ENCODE assay signal across 13 cellular contexts in the genomic region with DNA sequence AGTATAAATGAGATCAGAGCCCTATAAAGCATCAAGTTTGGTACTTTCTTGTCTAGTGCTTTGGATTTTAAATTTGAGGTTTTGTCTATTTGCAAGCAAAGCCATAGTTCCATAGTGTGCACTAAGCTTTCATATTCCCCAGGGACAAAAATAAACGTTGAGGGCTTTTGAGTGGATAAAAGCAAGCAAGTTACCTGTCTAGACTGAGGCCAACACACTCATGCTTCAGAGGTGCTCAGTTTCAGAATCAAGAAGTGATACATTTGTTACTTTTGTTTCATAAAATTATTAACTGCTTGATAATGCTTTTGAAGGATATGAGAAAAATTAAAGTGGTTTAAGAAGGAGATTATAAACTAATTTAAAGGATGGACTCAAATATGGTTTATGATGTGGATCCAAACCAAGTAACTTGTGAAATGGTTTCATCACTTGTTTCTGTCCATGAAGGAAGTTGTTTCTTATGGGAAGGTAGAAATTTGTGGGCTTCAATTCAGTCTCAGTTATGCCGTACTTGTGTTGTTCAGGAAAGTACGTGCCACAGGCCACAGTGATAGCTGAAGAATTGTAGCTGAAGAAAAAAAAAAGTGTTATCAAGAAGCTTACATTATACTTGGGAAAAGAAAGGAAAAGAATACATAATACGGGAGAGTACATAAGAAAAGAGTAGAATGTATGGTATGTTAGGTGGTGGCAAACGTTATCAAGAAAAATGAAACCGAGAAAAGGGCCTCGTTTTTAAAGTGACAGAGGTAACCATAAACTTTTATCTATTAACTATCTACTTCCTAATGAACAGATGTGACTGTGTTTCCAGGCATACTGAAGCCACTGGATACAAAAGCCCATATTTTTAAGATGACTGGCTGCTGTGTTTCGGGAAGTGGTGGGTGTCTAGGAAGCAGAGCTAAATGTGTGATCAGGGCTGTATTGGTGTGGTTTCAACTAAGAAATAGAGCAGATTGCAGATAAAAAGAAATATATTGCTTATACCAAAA.
A peak's percentile ranks its signal among the peaks of the same experiment; 100 is the strongest.
DNase-seq lines count a peak whose midpoint lies in the region; ATAC-seq and TF ChIP-seq lines count a peak whose summit lies in the region.
"Had no signal": no experiment of that assay in that cellular context is flagged by ENCODE, and none has a peak within 500 bp of the region (broad histone marks: within the 10 kb centered on the region; RNA-seq: fewer than 3 reads in every experiment).

No MANE protein-coding gene starts in this region.

- H3K27me3 ChIP-seq in left lung, result no peaks in the 10 kb centered on the region
- no peaks in the 10 kb centered on the region for H3K27me3 ChIP-seq in SK-N-SH (ENCODE audit: insufficient read depth)

- H3K27ac Mint-ChIP-seq in activated CD4-positive, alpha-beta memory T cell treated with anti-CD3 and anti-CD28 coated beads for 36 hours, result no peak overlapping the region
- no peak overlapping the region for H3K27ac Mint-ChIP-seq in activated CD4-positive, alpha-beta memory T cell treated with anti-CD3 and anti-CD28 coated beads, Interleukin-2, amount 10 ng/mL, durations not matched to agents 7 days and 5 days
- H3K27ac Mint-ChIP-seq: nephron progenitor cell had no signal

- no peaks in the 10 kb centered on the region for H3K9me2 ChIP-seq in SK-N-SH

- H3K4me3 Mint-ChIP-seq in activated CD4-positive, alpha-beta memory T cell treated with anti-CD3 and anti-CD28 coated beads for 36 hours, result peak overlapping the region; percentile 46
- H3K4me3 Mint-ChIP-seq in activated CD4-positive, alpha-beta memory T cell treated with anti-CD3 and anti-CD28 coated beads, Interleukin-2, amount 10 ng/mL, durations not matched to agents 7 days and 5 days, result no peak overlapping the region
- H3K4me3 Mint-ChIP-seq: nephron progenitor cell had no signal

- intact Hi-C loops in activated CD4-positive, alpha-beta memory T cell treated with anti-CD3 and anti-CD28 coated beads for 36 hours (cut with micrococcal nuclease), result no loop called here
- intact Hi-C loops in left lung (cut with DNase I), result no loop called here

- H3K9ac ChIP-seq in SK-N-SH, result no peak overlapping the region

- H4K20me1 ChIP-seq in SK-N-SH (ENCODE audit: insufficient read depth), result no peaks in the 10 kb centered on the region

- no peak overlapping the region for H3K4me2 ChIP-seq in SK-N-SH

- DNase-seq in activated CD4-positive, alpha-beta memory T cell treated with anti-CD3 and anti-CD28 coated beads for 36 hours, result peak; percentile 10
- no peak for DNase-seq in activated CD4-positive, alpha-beta memory T cell treated with anti-CD3 and anti-CD28 coated beads, Interleukin-2, amount 10 ng/mL, durations not matched to agents 7 days and 5 days
- DNase-seq in left lung, result no peak
- no peak for DNase-seq in SK-N-SH
- DNase-seq in NCI-H446 (lab: John Stamatoyannopoulos, UW), result no peak
- no peak for DNase-seq in amygdala (lab: John Stamatoyannopoulos, UW)
- DNase-seq: activated T-cell treated with anti-CD3 and anti-CD28 coated beads, Interleukin-2, amount 50 U/mL, for 1 hour; central memory CD4-positive, alpha-beta T cell; NCI-H1105; nephron progenitor cell had no signal

- no peak for TF ChIP-seq EP300 in SK-N-SH (IDR thresholded peaks at IDR 0.05; ENCODE audit: borderline replicate concordance in 1 of 2, low read depth in 1 of 2, low read length in 1 of 2)

- TF ChIP-seq RAD21 in SK-N-SH (IDR thresholded peaks at IDR 0.05; ENCODE audit: low read length), result no peak

- WGBS in SK-N-SH (ENCODE audit: low lambda C conversion rate), result 45% methylated on average over 8 of the region's 8 CpGs

- H3K79me2 ChIP-seq in SK-N-SH (ENCODE audit: insufficient read depth), result no peaks in the 10 kb centered on the region

- no peaks in the 10 kb centered on the region for H3K36me3 ChIP-seq in left lung
- H3K36me3 ChIP-seq in SK-N-SH (replicated peaks in 1 of 2; ENCODE audit: control insufficient read depth in 1 of 2, insufficient read depth in 2 of 2, low read length in 1 of 2), result no peaks in the 10 kb centered on the region

- peaks cover 0 to 16% of the 10 kb centered on the region in 2 donors for H3K9me3 ChIP-seq in left lung
- no peaks in the 10 kb centered on the region for H3K9me3 ChIP-seq in SK-N-SH

- peaks cover 14% of the 10 kb centered on the region for H3K4me1 Mint-ChIP-seq in activated CD4-positive, alpha-beta memory T cell treated with anti-CD3 and anti-CD28 coated beads for 36 hours (ENCODE audit: low read depth)
- peaks cover 6% of the 10 kb centered on the region for H3K4me1 Mint-ChIP-seq in activated CD4-positive, alpha-beta memory T cell treated with anti-CD3 and anti-CD28 coated beads, Interleukin-2, amount 10 ng/mL, durations not matched to agents 7 days and 5 days
- H3K4me1 Mint-ChIP-seq: nephron progenitor cell had no signal

- H3K27ac ChIP-seq in left lung, result no peak overlapping the region
- no peak overlapping the region; a peak in 1 of 4 replicates for H3K27ac ChIP-seq in SK-N-SH (ENCODE audit: low read depth in 2 of 2, low read length in 1 of 2)
- H3K27ac ChIP-seq: skin epidermis had no signal

- ATAC-seq in GM21737 (IDR thresholded peaks at IDR 0.05; ENCODE audit: unreplicated experiment) (peak; percentile 67), HG03469 (IDR thresholded peaks at IDR 0.05; ENCODE audit: unreplicated experiment) (peak; percentile 61), left lung (peak; percentile 66)

- H3K4me1 ChIP-seq in left lung (no peaks in the 10 kb centered on the region), SK-N-SH (ENCODE audit: control insufficient read depth in 1 of 2, insufficient read depth in 2 of 2, low read depth in 1 of 2, low read length in 1 of 2) (peaks cover 0 to 7% of the 10 kb centered on the region in 2 experiments; a peak in 2 of 4 replicates)

- TF ChIP-seq CTCF in left lung (IDR thresholded peaks at IDR 0.05), result no peak
- no peak for TF ChIP-seq CTCF in SK-N-SH (IDR thresholded peaks at IDR 0.05)

- POLR2A ChIA-PET in activated CD4-positive, alpha-beta memory T cell treated with anti-CD3 and anti-CD28 coated beads for 36 hours (lab: Charles Lee), result no interaction called here
- POLR2A ChIA-PET in activated CD4-positive, alpha-beta memory T cell treated with anti-CD3 and anti-CD28 coated beads, Interleukin-2, amount 10 ng/mL, durations not matched to agents 7 days and 5 days (lab: Charles Lee), result no interaction called here
- POLR2A ChIA-PET in SK-N-SH (lab: Yijun Ruan, JAX), result no interaction called here

- no peak overlapping the region for H2AFZ ChIP-seq in SK-N-SH (ENCODE audit: low read depth)

- H3F3A ChIP-seq in SK-N-SH (replicated peaks; ENCODE audit: insufficient read depth), result no peaks in the 10 kb centered on the region

- H3K9me3 Mint-ChIP-seq in activated CD4-positive, alpha-beta memory T cell treated with anti-CD3 and anti-CD28 coated beads for 36 hours, result peaks cover 13% of the 10 kb centered on the region
- peaks cover 8% of the 10 kb centered on the region for H3K9me3 Mint-ChIP-seq in activated CD4-positive, alpha-beta memory T cell treated with anti-CD3 and anti-CD28 coated beads, Interleukin-2, amount 10 ng/mL, durations not matched to agents 7 days and 5 days

- CTCF ChIA-PET in activated CD4-positive, alpha-beta memory T cell treated with anti-CD3 and anti-CD28 coated beads for 36 hours (lab: Charles Lee), result no interaction called here
- CTCF ChIA-PET in activated CD4-positive, alpha-beta memory T cell treated with anti-CD3 and anti-CD28 coated beads, Interleukin-2, amount 10 ng/mL, durations not matched to agents 7 days and 5 days (lab: Charles Lee), result no interaction called here
- CTCF ChIA-PET in SK-N-SH (lab: Yijun Ruan, JAX), result no interaction called here

- H3K36me3 Mint-ChIP-seq in activated CD4-positive, alpha-beta memory T cell treated with anti-CD3 and anti-CD28 coated beads for 36 hours, result no peaks in the 10 kb centered on the region
- no peaks in the 10 kb centered on the region for H3K36me3 Mint-ChIP-seq in activated CD4-positive, alpha-beta memory T cell treated with anti-CD3 and anti-CD28 coated beads, Interleukin-2, amount 10 ng/mL, durations not matched to agents 7 days and 5 days (ENCODE audit: low read depth)

- no peaks in the 10 kb centered on the region for H3K27me3 Mint-ChIP-seq in activated CD4-positive, alpha-beta memory T cell treated with anti-CD3 and anti-CD28 coated beads for 36 hours
- no peaks in the 10 kb centered on the region for H3K27me3 Mint-ChIP-seq in activated CD4-positive, alpha-beta memory T cell treated with anti-CD3 and anti-CD28 coated beads, Interleukin-2, amount 10 ng/mL, durations not matched to agents 7 days and 5 days

- no peak overlapping the region for H3K4me3 ChIP-seq in left lung
- H3K4me3 ChIP-seq in SK-N-SH (ENCODE audit: low read depth in 2 of 2, low read length in 1 of 2), result no peak overlapping the region
- H3K4me3 ChIP-seq: skin epidermis had no signal

TF ChIP-seq in SK-N-SH, 30 proteins besides CTCF, POLR2A, EP300 and RAD21 (continues in another document):
- TF ChIP-seq GABPA (IDR thresholded peaks at IDR 0.05; ENCODE audit: low read depth) (no peak), FOXJ3 (CRISPR knock-in tag; IDR thresholded peaks at IDR 0.05) (no peak), MEF2A (IDR thresholded peaks at IDR 0.05; ENCODE audit: borderline replicate concordance, low read depth) (no peak), JUND (IDR thresholded peaks at IDR 0.05) (no peak), YY1 (IDR thresholded peaks at IDR 0.05; ENCODE audit: low read depth) (no peak)
- TF ChIP-seq, protein P1, sequence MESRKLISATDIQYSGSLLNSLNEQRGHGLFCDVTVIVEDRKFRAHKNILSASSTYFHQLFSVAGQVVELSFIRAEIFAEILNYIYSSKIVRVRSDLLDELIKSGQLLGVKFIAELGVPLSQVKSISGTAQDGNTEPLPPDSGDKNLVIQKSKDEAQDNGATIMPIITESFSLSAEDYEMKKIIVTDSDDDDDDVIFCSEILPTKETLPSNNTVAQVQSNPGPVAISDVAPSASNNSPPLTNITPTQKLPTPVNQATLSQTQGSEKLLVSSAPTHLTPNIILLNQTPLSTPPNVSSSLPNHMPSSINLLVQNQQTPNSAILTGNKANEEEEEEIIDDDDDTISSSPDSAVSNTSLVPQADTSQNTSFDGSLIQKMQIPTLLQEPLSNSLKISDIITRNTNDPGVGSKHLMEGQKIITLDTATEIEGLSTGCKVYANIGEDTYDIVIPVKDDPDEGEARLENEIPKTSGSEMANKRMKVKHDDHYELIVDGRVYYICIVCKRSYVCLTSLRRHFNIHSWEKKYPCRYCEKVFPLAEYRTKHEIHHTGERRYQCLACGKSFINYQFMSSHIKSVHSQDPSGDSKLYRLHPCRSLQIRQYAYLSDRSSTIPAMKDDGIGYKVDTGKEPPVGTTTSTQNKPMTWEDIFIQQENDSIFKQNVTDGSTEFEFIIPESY (IDR thresholded peaks at IDR 0.05; ENCODE audit: borderline replicate concordance, low read depth), result no peak
- TF ChIP-seq, protein P2, sequence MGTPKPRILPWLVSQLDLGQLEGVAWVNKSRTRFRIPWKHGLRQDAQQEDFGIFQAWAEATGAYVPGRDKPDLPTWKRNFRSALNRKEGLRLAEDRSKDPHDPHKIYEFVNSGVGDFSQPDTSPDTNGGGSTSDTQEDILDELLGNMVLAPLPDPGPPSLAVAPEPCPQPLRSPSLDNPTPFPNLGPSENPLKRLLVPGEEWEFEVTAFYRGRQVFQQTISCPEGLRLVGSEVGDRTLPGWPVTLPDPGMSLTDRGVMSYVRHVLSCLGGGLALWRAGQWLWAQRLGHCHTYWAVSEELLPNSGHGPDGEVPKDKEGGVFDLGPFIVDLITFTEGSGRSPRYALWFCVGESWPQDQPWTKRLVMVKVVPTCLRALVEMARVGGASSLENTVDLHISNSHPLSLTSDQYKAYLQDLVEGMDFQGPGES (IDR thresholded peaks at IDR 0.05; ENCODE audit: low read depth, low read length), result no peak
